ENCODE assay signal across 11 cellular contexts in the genomic region with DNA sequence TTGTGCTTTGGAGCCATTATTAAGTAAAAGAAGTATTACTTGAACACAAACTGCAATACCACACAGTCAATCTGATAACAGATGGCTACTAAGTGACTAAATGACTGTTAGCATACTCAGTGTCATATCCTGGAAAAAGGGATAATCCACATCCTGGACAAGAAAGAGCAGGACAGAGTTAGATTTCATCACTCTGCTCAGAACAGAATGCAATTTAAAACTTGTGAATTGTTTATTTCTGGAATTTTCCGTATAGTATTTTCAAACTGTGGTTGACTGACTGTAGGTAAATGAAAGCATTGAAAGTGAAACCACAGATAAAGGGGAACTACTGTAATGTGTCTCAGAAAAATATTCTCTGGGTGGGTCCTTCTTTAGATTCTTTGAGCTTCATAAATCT.
DNase-seq lines count a peak whose midpoint lies in the region; ATAC-seq, FAIRE-seq and TF ChIP-seq lines count a peak whose summit lies in the region.
"Had no signal": no experiment of that assay in that cellular context is flagged by ENCODE, and none has a peak within 500 bp of the region (broad histone marks: within the 10 kb centered on the region; RNA-seq: fewer than 3 reads in every experiment).

No MANE protein-coding gene starts in this region.

- intact Hi-C loops in kidney (cut with DNase I) = no loop called here

- H3K9me3 ChIP-seq in Peyer's patch (peaks cover 0 to 5% (median 0%) of the 10 kb centered on the region in 4 donors), kidney (ENCODE audit: control insufficient read depth in 1 of 2, low read length in 2 of 2) (peaks cover 0 to 17% of the 10 kb centered on the region in 2 donors)

- no peak overlapping the region for H3K4me3 ChIP-seq in Peyer's patch
- H3K4me3 ChIP-seq in kidney (ENCODE audit: low read length in 2 of 2) = no peak overlapping the region

- DNase-seq in OCI-M1 (lab: John Stamatoyannopoulos, UW) (peak; percentile 60), superior temporal gyrus (ENCODE audit: extremely low spot score) (no peak), Peyer's patch (no peak), kidney (no peak)
- no peak for DNase-seq in stimulated activated CD4-positive, alpha-beta T cell treated with anti-CD3 and anti-CD28 coated beads, Interleukin-4, amount 100 ng/mL, for 24 hours
- DNase-seq: activated T-cell treated with anti-CD3 and anti-CD28 coated beads, Interleukin-2, amount 50 U/mL, for 4 hours; COR-L47; NCI-H526 had no signal

- peaks cover 0 to 6% (median 0%) of the 10 kb centered on the region in 4 donors for H3K4me1 ChIP-seq in Peyer's patch
- H3K4me1 ChIP-seq in kidney (ENCODE audit: control insufficient read depth in 1 of 2, insufficient read depth in 1 of 2, low read depth in 1 of 2, low read length in 2 of 2) = no peaks in the 10 kb centered on the region

- H3K27me3 ChIP-seq in Peyer's patch = no peaks in the 10 kb centered on the region

- no peak overlapping the region for H3K9ac ChIP-seq in kidney (ENCODE audit: low read length in 2 of 2)

- FAIRE-seq in kidney (lab: Jason Lieb, UNC) = no peak

- no peak for TF ChIP-seq POLR2A in Peyer's patch (IDR thresholded peaks at IDR 0.05)

- ATAC-seq in GM18870 (IDR thresholded peaks at IDR 0.05; ENCODE audit: unreplicated experiment) = peak; percentile 96
- ATAC-seq in GM21576 (IDR thresholded peaks at IDR 0.05; ENCODE audit: unreplicated experiment) = peak; percentile 96
- peak; percentile 89 for ATAC-seq in HG03135 (IDR thresholded peaks at IDR 0.05; ENCODE audit: unreplicated experiment)
- ATAC-seq: activated T-cell treated with anti-CD3 and anti-CD28 coated beads, Interleukin-2, amount 50 U/mL, for 4 hours had no signal

- TF ChIP-seq CTCF in Peyer's patch (IDR thresholded peaks at IDR 0.05) (no peak), kidney (IDR thresholded peaks at IDR 0.05; ENCODE audit: borderline replicate concordance, extremely low read depth, insufficient read depth) (no peak)

- H3K27ac ChIP-seq in Peyer's patch (no peak overlapping the region), kidney (ENCODE audit: low read depth in 2 of 2, low read length in 2 of 2) (no peak overlapping the region)

- H3K36me3 ChIP-seq in Peyer's patch (no peaks in the 10 kb centered on the region), kidney (ENCODE audit: control insufficient read depth in 1 of 2, insufficient read depth in 2 of 2, low read length in 2 of 2) (no peaks in the 10 kb centered on the region)
